20 cellular contexts compared by ENCODE assay signal in genomic region chr7:73749931-73750776, GRCh38. TPM values are rescaled to one million over a fixed set of nuclear protein-coding genes. Genes with fewer than 3 reads are reported as not detected.
A peak's percentile ranks its signal among the peaks of the same experiment; 100 is the strongest.
DNase-seq lines count a peak whose midpoint lies in the region; ATAC-seq and TF ChIP-seq lines count a peak whose summit lies in the region.
"Had no signal": no experiment of that assay in that cellular context is flagged by ENCODE, and none has a peak within 500 bp of the region (broad histone marks: within the 10 kb centered on the region; RNA-seq: fewer than 3 reads in every experiment).

No MANE protein-coding gene starts in this region.

- TF ChIP-seq CTCF in Calu3 (IDR thresholded peaks at IDR 0.05; ENCODE audit: unreplicated experiment) = no peak
- TF ChIP-seq CTCF in WTC11 (IDR thresholded peaks at IDR 0.05) = no peak
- no peak for TF ChIP-seq CTCF in chondrocyte (IDR thresholded peaks at IDR 0.05)

- peaks cover 3 to 7% of the 10 kb centered on the region in 2 donors for H3K9me3 ChIP-seq in neuronal stem cell (replicated peaks in 1 of 2; ENCODE audit: control insufficient read depth in 2 of 2, insufficient read depth in 1 of 2, low read depth in 1 of 2, low read length in 2 of 2)
- H3K9me3 ChIP-seq: gastrocnemius medialis, sigmoid colon, stomach, upper lobe of right lung had no signal

- no peaks in the 10 kb centered on the region for H3K27me3 ChIP-seq in neuronal stem cell (ENCODE audit: control insufficient read depth in 3 of 3, insufficient read depth in 3 of 3, low read depth in 1 of 3, low read length in 3 of 3)
- H3K27me3 ChIP-seq: gastrocnemius medialis, sigmoid colon, stomach, upper lobe of right lung had no signal

- DNase-seq in Calu3 (no peak), NOMO-1 (lab: John Stamatoyannopoulos, UW; ENCODE audit: unreplicated experiment in 2 of 2) (peak; percentile 93 to 98), WTC11 (ENCODE audit: low spot score) (no peak), neuronal stem cell (ENCODE audit: low spot score) (no peak), chondrocyte (ENCODE audit: low spot score) (no peak)
- DNase-seq in effector memory CD8-positive, alpha-beta T cell = no peak
- DNase-seq in activated naive CD4-positive, alpha-beta T cell treated with anti-CD3 and anti-CD28 coated beads, Interleukin-2, amount 50 U/mL, for 16 hours = no peak
- DNase-seq: activated CD4-positive, alpha-beta T cell treated with anti-CD3 and anti-CD28 coated beads for 1 hour; gastrocnemius medialis; HFFc6; NCI-H1694 treated with DMSO at 0.1 percent for 48 hours; nucleus accumbens; SHP77; sigmoid colon; stomach; T-helper 17 cell; upper lobe of right lung had no signal

- H3K27me3 Mint-ChIP-seq in Calu3 (ENCODE audit: unreplicated experiment) (no peaks in the 10 kb centered on the region), WTC11 (ENCODE audit: low read depth) (no peaks in the 10 kb centered on the region; the same call in 1 of the 2 replicates), chondrocyte (ENCODE audit: low read depth) (no peaks in the 10 kb centered on the region)
- H3K27me3 Mint-ChIP-seq in effector memory CD8-positive, alpha-beta T cell = peaks cover 9 to 24% of the 10 kb centered on the region in 2 donors

- H2BK5ac ChIP-seq in neuronal stem cell (ENCODE audit: low read length) = no peak overlapping the region

- H2BK12ac ChIP-seq in neuronal stem cell (ENCODE audit: low read length) = no peak overlapping the region

- H3K79me1 ChIP-seq in neuronal stem cell (ENCODE audit: low read depth, low read length) = no peaks in the 10 kb centered on the region

- POLR2A ChIA-PET in WTC11 (lab: Charles Lee) = no interaction called here

- peak overlapping the region; percentile 62 for H3K18ac ChIP-seq in neuronal stem cell (ENCODE audit: low read length)

- no peak overlapping the region for H3K9ac ChIP-seq in neuronal stem cell (ENCODE audit: low read depth, low read length, poor library complexity)

- H3K14ac ChIP-seq in neuronal stem cell (ENCODE audit: low read length) = no peak overlapping the region

- H4K91ac ChIP-seq in neuronal stem cell (ENCODE audit: low read depth, low read length, poor library complexity) = no peak overlapping the region

- peaks cover 0 to 1% of the 10 kb centered on the region in 2 donors for H3K4me1 ChIP-seq in neuronal stem cell (ENCODE audit: control insufficient read depth in 2 of 2, insufficient read depth in 1 of 2, low read depth in 1 of 2, low read length in 2 of 2)
- H3K4me1 ChIP-seq: gastrocnemius medialis, upper lobe of right lung had no signal

- peak overlapping the region; percentile 11 for H3K4me3 Mint-ChIP-seq in Calu3 (ENCODE audit: low read depth, unreplicated experiment)
- no peak overlapping the region for H3K4me3 Mint-ChIP-seq in WTC11
- no peak overlapping the region for H3K4me3 Mint-ChIP-seq in effector memory CD8-positive, alpha-beta T cell
- H3K4me3 Mint-ChIP-seq in chondrocyte (ENCODE audit: unreplicated experiment) = no peak overlapping the region
- H3K4me3 Mint-ChIP-seq: HFFc6, T-helper 17 cell had no signal

- H2AK5ac ChIP-seq in neuronal stem cell (ENCODE audit: low read depth, low read length) = no peak overlapping the region

- BruUV-seq in Calu3 (replicated peaks; lab: Mats Ljungman, UMichigan) = no TSS peak

- H3K9me3 Mint-ChIP-seq in Calu3 (ENCODE audit: low read depth, unreplicated experiment) (no peaks in the 10 kb centered on the region), WTC11 (peaks cover 3% of the 10 kb centered on the region; the same call in 1 of the 2 replicates), chondrocyte (ENCODE audit: low read depth) (no peaks in the 10 kb centered on the region)
- H3K9me3 Mint-ChIP-seq in effector memory CD8-positive, alpha-beta T cell = no peaks in the 10 kb centered on the region
- H3K9me3 Mint-ChIP-seq: HFFc6 had no signal

- H2BK15ac ChIP-seq in neuronal stem cell (ENCODE audit: low read length) = no peak overlapping the region

- WGBS in neuronal stem cell (ENCODE audit: extremely low coverage in 2 of 2, insufficient read length in 2 of 2, insufficient replicate concordance in 1 of 2), 2 donors = no CpG with 5 or more reads among the region's 16 CpGs

- no peak overlapping the region for H3K4ac ChIP-seq in neuronal stem cell (ENCODE audit: low read length)

- no peak overlapping the region for H4K8ac ChIP-seq in neuronal stem cell (ENCODE audit: low read depth, low read length)

- H2BK120ac ChIP-seq in neuronal stem cell (ENCODE audit: low read depth, low read length) = no peak overlapping the region

- H3K4me3 ChIP-seq in neuronal stem cell (ENCODE audit: low read length in 2 of 2) = no peak overlapping the region
- H3K4me3 ChIP-seq: gastrocnemius medialis, sigmoid colon, stomach, upper lobe of right lung had no signal

- H3K27ac Mint-ChIP-seq in Calu3 (ENCODE audit: unreplicated experiment) = no peak overlapping the region
- peak overlapping the region; percentile 35; the same call in 1 of the 2 replicates for H3K27ac Mint-ChIP-seq in WTC11
- peak overlapping the region in 1 of 2 donors; percentile 13 for H3K27ac Mint-ChIP-seq in effector memory CD8-positive, alpha-beta T cell
- no peak overlapping the region for H3K27ac Mint-ChIP-seq in chondrocyte (ENCODE audit: unreplicated experiment)
- H3K27ac Mint-ChIP-seq: HFFc6, T-helper 17 cell had no signal

- no peak overlapping the region for H3K4me2 ChIP-seq in neuronal stem cell (ENCODE audit: insufficient read depth, low read length, poor library complexity, severe bottlenecking)

- H3K27ac ChIP-seq in neuronal stem cell (replicated peaks; ENCODE audit: low read length) = no peak overlapping the region
- H3K27ac ChIP-seq: epithelial cell of prostate, gastrocnemius medialis, sigmoid colon, stomach, upper lobe of right lung had no signal

- CTCF ChIA-PET in Calu3 (lab: Charles Lee) = no interaction called here
- CTCF ChIA-PET in WTC11 (lab: Charles Lee) = no interaction called here

- intact Hi-C loops in Calu3 (cut with micrococcal nuclease; ENCODE audit: unreplicated experiment) = no loop called here

- H3K23ac ChIP-seq in neuronal stem cell (ENCODE audit: low read depth, low read length, poor library complexity) = no peak overlapping the region

- no peak overlapping the region for H2AFZ ChIP-seq in neuronal stem cell (ENCODE audit: low read length)

- H3K4me1 Mint-ChIP-seq in Calu3 (ENCODE audit: low read depth, unreplicated experiment) (peaks cover 13% of the 10 kb centered on the region), WTC11 (peaks cover 5% of the 10 kb centered on the region; the same call in 1 of the 2 replicates), chondrocyte (ENCODE audit: low read depth) (no peaks in the 10 kb centered on the region)
- H3K4me1 Mint-ChIP-seq in effector memory CD8-positive, alpha-beta T cell (ENCODE audit: low read depth in 2 of 2) = no peaks in the 10 kb centered on the region

- no peak for ATAC-seq in WTC11
- no peak for ATAC-seq in effector memory CD8-positive, alpha-beta T cell (replicated peaks)
- ATAC-seq: gastrocnemius medialis, T-helper 17 cell, upper lobe of right lung had no signal

- H3K36me3 Mint-ChIP-seq in Calu3 (ENCODE audit: insufficient read depth, unreplicated experiment) = peaks cover 10% of the 10 kb centered on the region
- no peaks in the 10 kb centered on the region for H3K36me3 Mint-ChIP-seq in WTC11
- H3K36me3 Mint-ChIP-seq in effector memory CD8-positive, alpha-beta T cell (ENCODE audit: insufficient read depth) = peaks cover 6% of the 10 kb centered on the region
- peaks cover 3% of the 10 kb centered on the region for H3K36me3 Mint-ChIP-seq in chondrocyte (ENCODE audit: low read depth)

- no peaks in the 10 kb centered on the region for H3K36me3 ChIP-seq in neuronal stem cell (replicated peaks in 1 of 2; ENCODE audit: control insufficient read depth in 2 of 2, insufficient read depth in 2 of 2, low read length in 2 of 2)
- H3K36me3 ChIP-seq: gastrocnemius medialis, sigmoid colon, stomach, upper lobe of right lung had no signal

TF ChIP-seq in WTC11, 78 proteins besides CTCF, POLR2A, EP300 and RAD21 (continues in another document):
- TF ChIP-seq, protein P1, sequence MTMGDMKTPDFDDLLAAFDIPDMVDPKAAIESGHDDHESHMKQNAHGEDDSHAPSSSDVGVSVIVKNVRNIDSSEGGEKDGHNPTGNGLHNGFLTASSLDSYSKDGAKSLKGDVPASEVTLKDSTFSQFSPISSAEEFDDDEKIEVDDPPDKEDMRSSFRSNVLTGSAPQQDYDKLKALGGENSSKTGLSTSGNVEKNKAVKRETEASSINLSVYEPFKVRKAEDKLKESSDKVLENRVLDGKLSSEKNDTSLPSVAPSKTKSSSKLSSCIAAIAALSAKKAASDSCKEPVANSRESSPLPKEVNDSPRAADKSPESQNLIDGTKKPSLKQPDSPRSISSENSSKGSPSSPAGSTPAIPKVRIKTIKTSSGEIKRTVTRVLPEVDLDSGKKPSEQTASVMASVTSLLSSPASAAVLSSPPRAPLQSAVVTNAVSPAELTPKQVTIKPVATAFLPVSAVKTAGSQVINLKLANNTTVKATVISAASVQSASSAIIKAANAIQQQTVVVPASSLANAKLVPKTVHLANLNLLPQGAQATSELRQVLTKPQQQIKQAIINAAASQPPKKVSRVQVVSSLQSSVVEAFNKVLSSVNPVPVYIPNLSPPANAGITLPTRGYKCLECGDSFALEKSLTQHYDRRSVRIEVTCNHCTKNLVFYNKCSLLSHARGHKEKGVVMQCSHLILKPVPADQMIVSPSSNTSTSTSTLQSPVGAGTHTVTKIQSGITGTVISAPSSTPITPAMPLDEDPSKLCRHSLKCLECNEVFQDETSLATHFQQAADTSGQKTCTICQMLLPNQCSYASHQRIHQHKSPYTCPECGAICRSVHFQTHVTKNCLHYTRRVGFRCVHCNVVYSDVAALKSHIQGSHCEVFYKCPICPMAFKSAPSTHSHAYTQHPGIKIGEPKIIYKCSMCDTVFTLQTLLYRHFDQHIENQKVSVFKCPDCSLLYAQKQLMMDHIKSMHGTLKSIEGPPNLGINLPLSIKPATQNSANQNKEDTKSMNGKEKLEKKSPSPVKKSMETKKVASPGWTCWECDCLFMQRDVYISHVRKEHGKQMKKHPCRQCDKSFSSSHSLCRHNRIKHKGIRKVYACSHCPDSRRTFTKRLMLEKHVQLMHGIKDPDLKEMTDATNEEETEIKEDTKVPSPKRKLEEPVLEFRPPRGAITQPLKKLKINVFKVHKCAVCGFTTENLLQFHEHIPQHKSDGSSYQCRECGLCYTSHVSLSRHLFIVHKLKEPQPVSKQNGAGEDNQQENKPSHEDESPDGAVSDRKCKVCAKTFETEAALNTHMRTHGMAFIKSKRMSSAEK (CRISPR knock-in tag; IDR thresholded peaks at IDR 0.05; ENCODE audit: borderline replicate concordance) = no peak

RNA-seq across cellular contexts. Expression of gene ABHD11, which starts 11.6 kb away (rescaled TPM):
- 67.7 and 85.2 TPM in 2 replicates for total RNA-seq in Calu3 (2022)
- 23.8 to 27.6 TPM (median 26.5 TPM) in 3 replicates for total RNA-seq in WTC11 (2021)
- 17.1 TPM for polyA plus RNA-seq in neuronal stem cell (2013, experiment 1 of 2)
- polyA plus RNA-seq in neuronal stem cell (2013, experiment 2 of 2) = 16.7 TPM
- 11.2 to 15.3 TPM (median 15.0 TPM) in 3 replicates for total RNA-seq in chondrocyte

RNA-seq across cellular contexts. Expression of gene CLDN3, which starts 19.9 kb away (rescaled TPM):
- 122 and 135 TPM in 2 replicates for total RNA-seq in Calu3 (2022)
- total RNA-seq in WTC11 (2021) = 20.7 to 35.1 TPM (median 34.8 TPM) in 3 replicates
- polyA plus RNA-seq in neuronal stem cell (2013, experiment 1 of 2) = 13.8 TPM
- 13.7 TPM for polyA plus RNA-seq in neuronal stem cell (2013, experiment 2 of 2)
- total RNA-seq in chondrocyte = 0.32 TPM in 1 of 3 replicates, not detected in the others
- total RNA-seq: bronchial epithelial cell, HFFc6, mesenteric fat pad, T-helper 17 cell had no signal

RNA-seq across cellular contexts. Expression of gene STX1A, which starts 30.7 kb away (rescaled TPM):
- total RNA-seq in Calu3 (2022) = 26.1 and 26.2 TPM in 2 replicates
- 17.7 to 20.4 TPM (median 18.5 TPM) in 3 replicates for total RNA-seq in WTC11 (2021)
- polyA plus RNA-seq in neuronal stem cell (2013, experiment 1 of 2) = 20.3 TPM
- polyA plus RNA-seq in neuronal stem cell (2013, experiment 2 of 2) = 17.6 TPM
- total RNA-seq in chondrocyte = 19.1 to 33.5 TPM (median 20.9 TPM) in 3 replicates

Comparison
In these comparisons a context has a peak if more than half of its experiments do, and no peak if none do; other contexts are left out.
1. DNase-seq: peak in NOMO-1 (2 of 2); none in Calu3 (single experiment), WTC11 (single experiment), neuronal stem cell (single experiment), effector memory CD8-positive, alpha-beta T cell (0 of 3), chondrocyte (single experiment) and activated naive CD4-positive, alpha-beta T cell treated with anti-CD3 and anti-CD28 coated beads, Interleukin-2, amount 50 U/mL, for 16 hours (single experiment).
2. RNA of gene CLDN3, which starts 19.9 kb away (total RNA-seq): 122 to 135 TPM in Calu3 and 20.7 to 35.1 TPM in WTC11; 0.32 TPM in chondrocyte; every median in the first group is over 10 times any median in the second.